20 cellular contexts compared by ENCODE assay signal in genomic region chr1:38476784-38477175, GRCh38.
DNase-seq lines count a peak whose midpoint lies in the region; ATAC-seq, FAIRE-seq and TF ChIP-seq lines count a peak whose summit lies in the region.
"Had no signal": no experiment of that assay in that cellular context is flagged by ENCODE, and none has a peak within 500 bp of the region (broad histone marks: within the 10 kb centered on the region; RNA-seq: fewer than 3 reads in every experiment).

No MANE protein-coding gene starts in this region.

- H4K20me1 ChIP-seq in osteoblast (ENCODE audit: insufficient read depth, low read length) (no peaks in the 10 kb centered on the region), HepG2 (ENCODE audit: insufficient read depth, low read length) (no peaks in the 10 kb centered on the region)

- H3K9me3 Mint-ChIP-seq in activated T-cell treated with anti-CD3 and anti-CD28 coated beads, Interleukin-2, amount 50 U/mL, for 4 hours: peaks cover 13% of the 10 kb centered on the region
- peaks cover 2 to 23% (median 13%) of the 10 kb centered on the region in 7 donors for H3K9me3 Mint-ChIP-seq in CD14-positive monocyte

- 21 to 27% methylated on average over 8 to 9 of the region's 12 CpGs for WGBS in mesodermal cell (ENCODE audit: insufficient coverage in 2 of 2), 2 experiments
- 15 to 43% methylated on average over 12 of the region's 12 CpGs for WGBS in testis, 2 donors
- WGBS in HepG2 (ENCODE audit: low lambda C conversion rate): 42% methylated on average over 11 of the region's 12 CpGs

- TF ChIP-seq RAD21 in HepG2 (CRISPR knock-in tag; IDR thresholded peaks at IDR 0.05): no peak

- H3K9ac ChIP-seq in HepG2 (ENCODE audit: insufficient read depth, low read depth, low read length): no peak overlapping the region

- in situ Hi-C loops in HepG2 (cut with HindIII; ENCODE audit: extremely low pct_ligation_motif_present, low pct_unique_long_range_greater_than_20kb): no loop called here

- FAIRE-seq in HepG2 (lab: Jason Lieb, UNC): no peak
- FAIRE-seq: GM18507 had no signal

- POLR2A ChIA-PET in HepG2 (lab: Yijun Ruan, JAX): no interaction called here

- no peak for ATAC-seq in activated T-cell treated with anti-CD3 and anti-CD28 coated beads, Interleukin-2, amount 50 U/mL, for 4 hours
- no peak for ATAC-seq in HepG2
- ATAC-seq: right lobe of liver had no signal

- TF ChIP-seq CTCF in dorsolateral prefrontal cortex (IDR thresholded peaks at IDR 0.05 in 54 of 56, conservative IDR thresholded peaks at IDR 0.05 in 2 of 56; ENCODE audit: low read depth in 1 of 56, partially characterized antibody in 56 of 56): no peak
- no peak for TF ChIP-seq CTCF in testis (IDR thresholded peaks at IDR 0.05)
- TF ChIP-seq CTCF in osteoblast (IDR thresholded peaks at IDR 0.05; ENCODE audit: extremely low read depth, low read depth, low read length): no peak
- TF ChIP-seq CTCF in HepG2 (CRISPR knock-in tag; IDR thresholded peaks at IDR 0.05): no peak
- TF ChIP-seq CTCF in CD14-positive monocyte (IDR thresholded peaks at IDR 0.05): no peak

- H3K27me3 ChIP-seq in dorsolateral prefrontal cortex: peaks cover 0 to 22% (median 0%) of the 10 kb centered on the region in 45 donors
- no peaks in the 10 kb centered on the region for H3K27me3 ChIP-seq in testis
- peaks cover 8% of the 10 kb centered on the region for H3K27me3 ChIP-seq in osteoblast (ENCODE audit: insufficient read depth, low read length)
- H3K27me3 ChIP-seq in HepG2 (ENCODE audit: control insufficient read depth in 1 of 2, insufficient read depth in 2 of 2, low read length in 2 of 2): peaks cover 0 to 31% of the 10 kb centered on the region in 2 experiments; a peak in 3 of 5 replicates
- H3K27me3 ChIP-seq: right lobe of liver had no signal

- no peak overlapping the region for H2AFZ ChIP-seq in osteoblast (ENCODE audit: low read length)
- H2AFZ ChIP-seq in HepG2 (ENCODE audit: low read length): no peak overlapping the region

- intact Hi-C loops in dorsolateral prefrontal cortex (cut with DNase I): no loop called here
- intact Hi-C loops in testis (cut with DNase I; ENCODE audit: low total_unique reads): no loop called here
- intact Hi-C loops in HepG2 (cut with micrococcal nuclease; ENCODE audit: unreplicated experiment): no loop called here
- intact Hi-C loops in CD14-positive monocyte (cut with micrococcal nuclease): no loop called here

- no peaks in the 10 kb centered on the region for H3K9me3 ChIP-seq in mesodermal cell (ENCODE audit: control insufficient read depth, low read length)
- no peaks in the 10 kb centered on the region for H3K9me3 ChIP-seq in testis
- H3K9me3 ChIP-seq in osteoblast (ENCODE audit: low read depth, low read length): no peaks in the 10 kb centered on the region
- no peaks in the 10 kb centered on the region for H3K9me3 ChIP-seq in HepG2 (ENCODE audit: low read length)
- H3K9me3 ChIP-seq: colonic mucosa, right lobe of liver had no signal

- H3K27ac ChIP-seq in dorsolateral prefrontal cortex: peak overlapping the region in 5 of 59 donors; percentile 6 to 59 (median 37)
- H3K27ac ChIP-seq in mesodermal cell (ENCODE audit: low read depth, low read length, severe bottlenecking): no peak overlapping the region
- H3K27ac ChIP-seq in testis: no peak overlapping the region
- H3K27ac ChIP-seq in osteoblast (ENCODE audit: low read depth, low read length): no peak overlapping the region
- H3K27ac ChIP-seq in HepG2 (ENCODE audit: extremely low read length, insufficient read depth, low read length): no peak overlapping the region
- H3K27ac ChIP-seq: colonic mucosa, right lobe of liver had no signal

- peaks cover 54% of the 10 kb centered on the region for H3K27me3 Mint-ChIP-seq in activated T-cell treated with anti-CD3 and anti-CD28 coated beads, Interleukin-2, amount 50 U/mL, for 4 hours (ENCODE audit: low read depth)
- peaks cover 51 to 70% (median 53%) of the 10 kb centered on the region in 3 donors for H3K27me3 Mint-ChIP-seq in CD14-positive monocyte (ENCODE audit: low read depth in 3 of 3)

- peak overlapping the region; percentile 22 for H3K4me3 Mint-ChIP-seq in activated T-cell treated with anti-CD3 and anti-CD28 coated beads, Interleukin-2, amount 50 U/mL, for 4 hours
- H3K4me3 Mint-ChIP-seq in CD14-positive monocyte: peak overlapping the region in 1 of 2 donors; percentile 63

- H3K36me3 ChIP-seq in mesodermal cell (ENCODE audit: control insufficient read depth, insufficient read depth, low read length): no peaks in the 10 kb centered on the region
- no peaks in the 10 kb centered on the region for H3K36me3 ChIP-seq in testis (ENCODE audit: low read depth, missing control alignments)
- no peaks in the 10 kb centered on the region for H3K36me3 ChIP-seq in osteoblast (ENCODE audit: insufficient read depth, low read length)
- H3K36me3 ChIP-seq in HepG2 (replicated peaks in 1 of 2; ENCODE audit: control insufficient read depth in 1 of 2, insufficient read depth in 2 of 2, low read length in 2 of 2): no peaks in the 10 kb centered on the region
- H3K36me3 ChIP-seq: colonic mucosa, right lobe of liver had no signal

- H3K4me1 ChIP-seq in mesodermal cell (ENCODE audit: control insufficient read depth, insufficient read depth, low read length, poor library complexity, severe bottlenecking) (no peaks in the 10 kb centered on the region), testis (peaks cover 11% of the 10 kb centered on the region), osteoblast (ENCODE audit: insufficient read depth, low read length) (no peaks in the 10 kb centered on the region), HepG2 (ENCODE audit: insufficient read depth, low read length) (no peaks in the 10 kb centered on the region)
- H3K4me1 ChIP-seq: colonic mucosa, right lobe of liver had no signal

- H3K79me2 ChIP-seq in osteoblast (ENCODE audit: insufficient read depth, low read length) (no peaks in the 10 kb centered on the region), HepG2 (ENCODE audit: insufficient read depth, low read length) (no peaks in the 10 kb centered on the region)

- no peak overlapping the region for H3K4me2 ChIP-seq in osteoblast (ENCODE audit: insufficient read depth, low read length)
- H3K4me2 ChIP-seq in HepG2 (ENCODE audit: low read depth, low read length): no peak overlapping the region

- no TSS peak for BruUV-seq in HepG2 (replicated peaks; lab: Mats Ljungman, UMichigan)

- peak overlapping the region in 1 of 7 donors; percentile 44 for H3K27ac Mint-ChIP-seq in CD14-positive monocyte
- H3K27ac Mint-ChIP-seq: CD4-positive, CD25-positive, alpha-beta regulatory T cell had no signal

- no peak for DNase-seq in activated T-cell treated with anti-CD3 and anti-CD28 coated beads, Interleukin-2, amount 50 U/mL, for 4 hours
- no peak for DNase-seq in activated T-cell treated with anti-CD3 and anti-CD28 coated beads for 4 hours
- no peak for DNase-seq in dorsolateral prefrontal cortex
- peak; percentile 18 for DNase-seq in testis
- DNase-seq in osteoblast (ENCODE audit: insufficient read length, low spot score, missing footprints): no peak
- DNase-seq in HepG2 (ENCODE audit: low spot score): no peak
- DNase-seq in CD14-positive monocyte (ENCODE audit: low spot score): no peak
- DNase-seq: activated CD4-positive, alpha-beta T cell treated with anti-CD3 and anti-CD28 coated beads for 1 hour; activated T-cell treated with anti-CD3 and anti-CD28 coated beads, Interleukin-2, amount 50 U/mL, for 1 hour; CD4-positive, CD25-positive, alpha-beta regulatory T cell; colonic mucosa; EL; KBM-7; NCI-H1694; NCI-H748 treated with DMSO at 0.1 percent for 48 hours; right lobe of liver; RPMI8226; stimulated activated naive CD4-positive, alpha-beta T cell had no signal

- TF ChIP-seq POLR2A in testis (IDR thresholded peaks at IDR 0.05): no peak
- TF ChIP-seq POLR2A in HepG2 (IDR thresholded peaks at IDR 0.05; ENCODE audit: insufficient read depth in 1 of 2, low read depth in 2 of 2, low read length in 2 of 2): no peak

- H3K4me1 Mint-ChIP-seq in activated T-cell treated with anti-CD3 and anti-CD28 coated beads, Interleukin-2, amount 50 U/mL, for 4 hours (ENCODE audit: low read depth): peaks cover 9% of the 10 kb centered on the region
- peaks cover 8% of the 10 kb centered on the region for H3K4me1 Mint-ChIP-seq in CD14-positive monocyte

- H3K36me3 Mint-ChIP-seq in activated T-cell treated with anti-CD3 and anti-CD28 coated beads, Interleukin-2, amount 50 U/mL, for 4 hours (ENCODE audit: insufficient read depth): no peaks in the 10 kb centered on the region
- peaks cover 0 to 2% of the 10 kb centered on the region in 2 donors for H3K36me3 Mint-ChIP-seq in CD14-positive monocyte
- H3K36me3 Mint-ChIP-seq: CD4-positive, CD25-positive, alpha-beta regulatory T cell had no signal

- CTCF ChIA-PET in HepG2 (lab: Yijun Ruan, JAX; ENCODE audit: low intra/inter-chr PET ratio, low total read pairs): no interaction called here

- TF ChIP-seq EP300 in HepG2 (IDR thresholded peaks at IDR 0.05; ENCODE audit: low read depth in 2 of 2, low read length in 2 of 2) (no peak), HepG2 (CRISPR knock-in tag; IDR thresholded peaks at IDR 0.05; ENCODE audit: borderline replicate concordance) (no peak)

- peak overlapping the region in 55 of 59 donors; percentile 19 to 66 (median 48) for H3K4me3 ChIP-seq in dorsolateral prefrontal cortex
- peak overlapping the region; percentile 29 for H3K4me3 ChIP-seq in mesodermal cell (ENCODE audit: extremely low read depth, insufficient read depth, low read length, poor library complexity, severe bottlenecking)
- H3K4me3 ChIP-seq in testis: peak overlapping the region; percentile 24 to 56
- H3K4me3 ChIP-seq in osteoblast (ENCODE audit: insufficient read depth, low read length): no peak overlapping the region
- no peak overlapping the region for H3K4me3 ChIP-seq in HepG2 (replicated peaks in 1 of 3; ENCODE audit: insufficient read depth in 1 of 3, low read depth in 2 of 3, low read length in 3 of 3)
- H3K4me3 ChIP-seq: colonic mucosa, right lobe of liver had no signal

TF ChIP-seq in HepG2, 621 proteins besides CTCF, POLR2A, EP300 and RAD21:
- no peak for TF ChIP-seq CHD2 (IDR thresholded peaks at IDR 0.05; ENCODE audit: low read depth, low read length)
- no peak for TF ChIP-seq NR3C1 (CRISPR knock-in tag; IDR thresholded peaks at IDR 0.05)
- TF ChIP-seq HOXA9 (CRISPR knock-in tag; IDR thresholded peaks at IDR 0.05; ENCODE audit: borderline replicate concordance): no peak
- no peak for TF ChIP-seq MLX (CRISPR knock-in tag; IDR thresholded peaks at IDR 0.05)
- no peak for TF ChIP-seq PCBP1 (IDR thresholded peaks at IDR 0.05; ENCODE audit: borderline replicate concordance, low read depth, low read length)

Comparison
In these comparisons a context has a peak if more than half of its experiments do, and no peak if none do; other contexts are left out.
1. H3K4me3 ChIP-seq: peak in dorsolateral prefrontal cortex (55 of 59), mesodermal cell (single experiment) and testis (2 of 2); none in osteoblast (single experiment) and HepG2 (0 of 3).